24 cellular contexts compared by ENCODE assay signal in the genomic region with DNA sequence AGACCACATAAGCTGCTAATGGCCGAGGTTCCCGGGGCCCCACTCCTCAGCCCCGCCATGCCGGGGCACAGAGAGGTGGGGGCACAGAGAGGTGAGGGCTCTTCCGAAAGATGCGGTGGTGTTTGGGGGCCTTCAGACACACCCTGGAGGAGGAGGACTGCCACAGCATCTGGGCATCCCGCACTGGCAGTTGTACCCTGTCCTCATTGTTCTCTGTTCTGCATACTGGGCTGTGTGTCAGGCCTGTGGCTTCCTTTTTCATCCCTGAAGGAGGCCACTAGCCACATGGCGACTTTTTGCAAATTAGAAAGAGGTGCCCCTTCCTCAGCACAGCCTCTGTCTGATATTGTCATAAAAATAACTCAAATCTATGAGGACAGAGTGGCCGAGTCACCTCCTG.
"Had no signal": no experiment of that assay in that cellular context is flagged by ENCODE, and none has a peak within 500 bp of the region (broad histone marks: within the 10 kb centered on the region; RNA-seq: fewer than 3 reads in every experiment).

No MANE protein-coding gene starts in this region.

- ATAC-seq: heart left ventricle; lower lobe of right lung; natural killer cell treated with Interleukin-12 subunit alpha and Interleukin-12 subunit beta and Interleukin-15 and Interleukin-18, amount 100 ng/mL, for 72 hours; psoas muscle; upper lobe of right lung had no signal

- H3K27me3 ChIP-seq: colonic mucosa, heart left ventricle, neural progenitor cell, ovary, sigmoid colon, testis, tibial nerve, upper lobe of right lung, vagina had no signal

- H3K9me3 ChIP-seq: colonic mucosa, heart left ventricle, left ventricle myocardium inferior, lower lobe of right lung, ovary, psoas muscle, sigmoid colon, testis, tibial nerve, upper lobe of right lung, vagina had no signal

- DNase-seq: colonic mucosa; dermis blood vessel endothelial cell; effector CD4-positive, alpha-beta T cell; endodermal cell; erythroblast; foreskin melanocyte; heart left ventricle; kidney glomerular epithelial cell; left ventricle myocardium inferior; lower lobe of right lung; mesenchymal stem cell; midbrain; ovary; retina; sigmoid colon; stimulated activated naive CD4-positive, alpha-beta T cell treated with Interleukin-2 at 50 U/mL for 16 hours; testis; upper lobe of right lung had no signal

- H3K27ac ChIP-seq: colonic mucosa, lower lobe of right lung, neural progenitor cell, ovary, psoas muscle, skin epidermis, tibial nerve, upper lobe of right lung, vagina had no signal

- H3K4me3 ChIP-seq: colonic mucosa, heart left ventricle, left ventricle myocardium inferior, lower lobe of right lung, neural progenitor cell, ovary, psoas muscle, sigmoid colon, skin epidermis, testis, tibial nerve, upper lobe of right lung, vagina had no signal

- H3K4me1 ChIP-seq: colonic mucosa, tibial nerve, upper lobe of right lung, vagina had no signal

- H3K36me3 ChIP-seq: colonic mucosa, left ventricle myocardium inferior, lower lobe of right lung, neural progenitor cell, ovary, vagina had no signal
